In the genomic region with DNA sequence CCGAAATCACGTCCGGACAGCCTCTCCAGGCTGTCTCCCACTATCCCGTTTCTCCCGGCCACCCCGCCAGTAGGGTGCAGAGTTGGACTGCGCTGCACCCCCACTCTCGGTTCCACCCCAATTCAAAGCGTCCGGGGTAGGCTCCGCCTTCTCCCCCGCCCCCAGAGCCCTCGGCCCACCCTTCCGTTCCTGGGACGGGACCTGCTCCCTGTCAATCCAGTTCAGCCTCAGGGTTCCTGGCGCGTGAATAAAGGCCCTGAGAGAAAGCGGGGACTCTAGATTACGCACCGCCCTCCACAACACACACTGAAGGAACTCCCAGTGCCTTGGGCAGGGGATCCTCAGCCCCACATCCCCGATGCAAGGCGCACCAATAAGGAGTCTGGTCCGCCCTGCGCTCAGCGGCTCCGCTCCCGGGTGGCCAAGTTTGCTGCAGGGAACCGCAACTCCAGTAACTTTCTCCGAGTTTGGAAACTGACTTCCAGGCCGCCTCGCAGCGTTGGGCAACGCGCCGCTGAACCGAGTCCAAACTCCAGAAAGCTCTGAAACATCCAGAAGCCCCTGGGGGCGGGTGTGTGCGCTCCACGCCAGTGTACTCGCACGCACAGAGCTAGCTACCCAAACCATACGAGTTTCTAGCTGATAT, we compare ENCODE assay signal across 8 cellular contexts. TPM values are rescaled to one million over a fixed set of nuclear protein-coding genes. Genes with fewer than 3 reads are reported as not detected.
DNase-seq lines count a peak whose midpoint lies in the region; ATAC-seq, FAIRE-seq and TF ChIP-seq lines count a peak whose summit lies in the region.

No MANE protein-coding gene starts in this region.

- no peak for FAIRE-seq in pancreas (lab: Jason Lieb, UNC)

- intact Hi-C loops in heart left ventricle (cut with DNase I) (loop anchor here (1.0 to 10.0 kb wide), 24 partner anchors 43 to 729 kb away; no protein-coding TSS in a partner anchor), pancreas (cut with DNase I) (no loop called here)

- peak overlapping the region; percentile 86 for H3K27ac ChIP-seq in angular gyrus (ENCODE audit: low read depth, low read length)
- peak overlapping the region; percentile 89 to 98 (median 96) for H3K27ac ChIP-seq in heart left ventricle
- H3K27ac ChIP-seq in pancreas = peak overlapping the region; percentile 45 to 88 (median 80)

- H3K4me3 ChIP-seq in heart left ventricle (peak overlapping the region; percentile 60 to 86 (median 71)), pancreas (peak overlapping the region; percentile 31 to 53 (median 42))

- H3K4me1 ChIP-seq in heart left ventricle = peaks cover 0 to 50% (median 4%) of the 10 kb centered on the region in 12 donors
- H3K4me1 ChIP-seq in pancreas = no peaks in the 10 kb centered on the region

- H3K9me3 ChIP-seq in heart left ventricle = no peaks in the 10 kb centered on the region
- H3K9me3 ChIP-seq in pancreas = no peaks in the 10 kb centered on the region

- H3K36me3 ChIP-seq in heart left ventricle (peaks cover 0 to 11% (median 5%) of the 10 kb centered on the region in 9 donors), pancreas (no peaks in the 10 kb centered on the region)

- 0 to 1% (median 0%) methylated on average over 21 to 42 of the region's 42 CpGs for WGBS in heart left ventricle, 4 donors
- WGBS in pancreas, 2 donors = 1% methylated on average over 42 of the region's 42 CpGs

- TF ChIP-seq POLR2A in heart left ventricle (IDR thresholded peaks at IDR 0.05) = peak; percentile 14 to 84

- DNase-seq in C1 segment of cervical spinal cord (lab: John Stamatoyannopoulos, UW) (peak in 12 of 14 donors; percentile 14 to 87 (median 63)), HT1080 (ENCODE audit: low read depth) (peak; percentile 92), heart left ventricle (peak; percentile 94 to 96 (median 95)), pancreas (peak; percentile 71 to 88 (median 80)), SHP77 treated with DMSO at 0.1 percent for 48 hours (lab: John Stamatoyannopoulos, UW) (no peak)

- H3K27me3 ChIP-seq in heart left ventricle = peaks cover 0 to 17% (median 0%) of the 10 kb centered on the region in 9 donors
- H3K27me3 ChIP-seq in pancreas = no peaks in the 10 kb centered on the region

- ATAC-seq in heart left ventricle (peak; percentile 87 to 95 (median 92)), pancreas (peak; percentile 78 to 86 (median 85)), HG02642 (IDR thresholded peaks at IDR 0.05; ENCODE audit: poor library complexity, unreplicated experiment) (no peak), HG03159 (IDR thresholded peaks at IDR 0.05; ENCODE audit: unreplicated experiment) (no peak)

- TF ChIP-seq CTCF in heart left ventricle (IDR thresholded peaks at IDR 0.05) (peak; percentile 28 to 81 (median 66)), pancreas (IDR thresholded peaks at IDR 0.05) (no peak)

RNA-seq across cellular contexts. Expression of gene ADAMTS9, which starts 1.9 kb away (rescaled TPM):
- 1.8 and 2.4 TPM in 2 replicates for total RNA-seq in HT1080 (2014; rRNA removed; shearing (Covaris generic))
- 0.72 and 0.86 TPM in 2 replicates for polyA plus RNA-seq in HT1080 (2015; cell fraction: cytosol; rRNA removed)
- polyA plus RNA-seq in HT1080 (2015; cell fraction: nucleus; rRNA removed) = 1.2 and 2.5 TPM in 2 replicates
- 10 to 100 TPM; 11.3 to 74.4 (median 18.8) TPM for total RNA-seq in heart left ventricle
- 10 to 100 TPM; 12.1 to 25.2 TPM for polyA plus RNA-seq in heart left ventricle
- total RNA-seq in pancreas = 10 to 100 TPM; 11.4 to 18.4 (median 15.7) TPM
- 10 to 100 TPM; 19.2 to 34.7 TPM for polyA plus RNA-seq in pancreas

Comparison
In these comparisons a context has a peak if more than half of its experiments do, and no peak if none do; other contexts are left out.
1. ATAC-seq: peak in heart left ventricle (4 of 4) and pancreas (4 of 4); none in HG02642 (single experiment) and HG03159 (single experiment).
2. CTCF ChIP-seq: peak in heart left ventricle (12 of 12); none in pancreas (0 of 4).
3. intact Hi-C loops: an anchor here in heart left ventricle (1.0 to 10.0 kb wide); none called in pancreas.
4. Peak in every context shown above with its lines, with median percentiles within 50 percentile points of each other: H3K27ac ChIP-seq.